In genomic region chr11:45658292-45658991, GRCh38 we compare ENCODE assay signal across 8 cellular contexts. TPM values are rescaled to one million over a fixed set of nuclear protein-coding genes. Genes with fewer than 3 reads are reported as not detected.
DNase-seq lines count a peak whose midpoint lies in the region; TF ChIP-seq lines count a peak whose summit lies in the region.

No MANE protein-coding gene starts in this region.

- H3K36me3 ChIP-seq in breast epithelium (no peaks in the 10 kb centered on the region), tibial nerve (no peaks in the 10 kb centered on the region)

- TF ChIP-seq EP300 in tibial nerve (IDR thresholded peaks at IDR 0.05), result no peak

- DNase-seq in HK-2 (ENCODE audit: unreplicated experiment), result peak; percentile 54
- peak in 1 of 2 donors; percentile 51 for DNase-seq in breast epithelium (ENCODE audit: low spot score in 2 of 2)
- DNase-seq in left kidney (ENCODE audit: low read depth, low spot score), result peak; percentile 80
- DNase-seq in NCI-H748 treated with DMSO at 0.1 percent for 48 hours (lab: John Stamatoyannopoulos, UW), result no peak
- no peak for DNase-seq in RKO (ENCODE audit: low spot score)
- no peak for DNase-seq in tibial nerve (ENCODE audit: low spot score in 2 of 2)
- DNase-seq in NCI-H1092 (lab: John Stamatoyannopoulos, UW), result no peak

- H3K4me3 ChIP-seq in breast epithelium (no peak overlapping the region), tibial nerve (no peak overlapping the region)

- H3K27ac ChIP-seq in breast epithelium (peak overlapping the region; percentile 17 to 70), temporal lobe (ENCODE audit: low read depth, low read length) (peak overlapping the region; percentile 75), tibial nerve (peak overlapping the region in 1 of 4 donors; percentile 6)

- TF ChIP-seq CTCF in breast epithelium (IDR thresholded peaks at IDR 0.05) (no peak), tibial nerve (IDR thresholded peaks at IDR 0.05) (no peak)

- WGBS in tibial nerve, 2 donors, result 21 to 25% methylated on average over 13 to 14 of the region's 19 CpGs

- H3K9me3 ChIP-seq in breast epithelium, result no peaks in the 10 kb centered on the region
- no peaks in the 10 kb centered on the region for H3K9me3 ChIP-seq in tibial nerve

- peaks cover 0 to 51% of the 10 kb centered on the region in 2 donors for H3K27me3 ChIP-seq in breast epithelium
- peaks cover 0 to 46% of the 10 kb centered on the region in 2 donors for H3K27me3 ChIP-seq in tibial nerve

- intact Hi-C loops in breast epithelium (cut with DNase I; ENCODE audit: low total_unique reads), result no loop called here

- TF ChIP-seq POLR2A in breast epithelium (IDR thresholded peaks at IDR 0.05) (no peak), tibial nerve (IDR thresholded peaks at IDR 0.05) (no peak)

- H3K4me1 ChIP-seq in breast epithelium (no peaks in the 10 kb centered on the region), tibial nerve (peaks cover 0 to 22% (median 2%) of the 10 kb centered on the region in 4 donors)

RNA-seq across cellular contexts. Expression of gene CHST1, which starts 7.0 kb away (rescaled TPM):
- total RNA-seq in breast epithelium (1 to 10 TPM; 1.8 to 3.6 (median 2.2) TPM), temporal lobe (12.5 TPM), tibial nerve (1 to 10 TPM; 1.2 to 3.6 (median 1.6) TPM)

Comparison
In these comparisons a context has a peak if more than half of its experiments do, and no peak if none do; other contexts are left out.
1. DNase-seq: peak in HK-2 (single experiment) and left kidney (single experiment); none in NCI-H748 treated with DMSO at 0.1 percent for 48 hours (single experiment), RKO (single experiment), tibial nerve (0 of 2) and NCI-H1092 (single experiment).